Comparison of ENCODE assay signal across 28 cellular contexts in genomic region chr6:54864272-54864671, GRCh38. TPM values are rescaled to one million over a fixed set of nuclear protein-coding genes. Genes with fewer than 3 reads are reported as not detected.
"Had no signal": no experiment of that assay in that cellular context is flagged by ENCODE, and none has a peak within 500 bp of the region (broad histone marks: within the 10 kb centered on the region; RNA-seq: fewer than 3 reads in every experiment).

No MANE protein-coding gene starts in this region.

- H3K4me3 Mint-ChIP-seq: naive thymus-derived CD4-positive, alpha-beta T cell; natural killer cell treated with Interleukin-12 subunit alpha and Interleukin-12 subunit beta and Interleukin-15 and Interleukin-18, amount 100 ng/mL, for 72 hours; stimulated activated memory B cell treated with anti-CD40 and anti-IgM and Interleukin-4, amounts not matched to agents 10 μg/mL and 1 μg/mL and 100 μg/mL, for 72 hours; stimulated activated naive CD8-positive, alpha-beta T cell treated with anti-CD3 and anti-CD28 coated beads, Interleukin-15, amount 100 ng/mL, for 72 hours; type B pancreatic cell had no signal

- H3K27me3 ChIP-seq: left lung, ovary, right atrium auricular region, right lobe of liver, tibial nerve, uterus had no signal

- H3K27me3 Mint-ChIP-seq: naive thymus-derived CD4-positive, alpha-beta T cell; progenitor cell of endocrine pancreas; stimulated activated memory B cell treated with anti-CD40 and anti-IgM and Interleukin-4, amounts not matched to agents 10 μg/mL and 1 μg/mL and 100 μg/mL, for 72 hours; stimulated activated naive CD8-positive, alpha-beta T cell treated with anti-CD3 and anti-CD28 coated beads, Interleukin-15, amount 100 ng/mL, for 72 hours; type B pancreatic cell had no signal

- H3K36me3 Mint-ChIP-seq: naive thymus-derived CD4-positive, alpha-beta T cell; natural killer cell treated with Interleukin-12 subunit alpha and Interleukin-12 subunit beta and Interleukin-15 and Interleukin-18, amount 100 ng/mL, for 72 hours; stimulated activated memory B cell treated with anti-CD40 and anti-IgM and Interleukin-4, amounts not matched to agents 10 μg/mL and 1 μg/mL and 100 μg/mL, for 72 hours; type B pancreatic cell had no signal

- H3K27ac Mint-ChIP-seq: naive thymus-derived CD4-positive, alpha-beta T cell; natural killer cell treated with Interleukin-12 subunit alpha and Interleukin-12 subunit beta and Interleukin-15 and Interleukin-18, amount 100 ng/mL, for 72 hours; progenitor cell of endocrine pancreas; stimulated activated memory B cell treated with anti-CD40 and anti-IgM and Interleukin-4, amounts not matched to agents 10 μg/mL and 1 μg/mL and 100 μg/mL, for 72 hours; stimulated activated naive CD8-positive, alpha-beta T cell treated with anti-CD3 and anti-CD28 coated beads, Interleukin-15, amount 100 ng/mL, for 72 hours; type B pancreatic cell had no signal

- H3K4me1 ChIP-seq: left lung, lower lobe of right lung, right lobe of liver, tibial nerve, uterus had no signal

- H3K9me3 ChIP-seq: left lung, lower lobe of right lung, ovary, right atrium auricular region, right lobe of liver, tibial nerve had no signal

- H3K4me1 Mint-ChIP-seq: naive thymus-derived CD4-positive, alpha-beta T cell; stimulated activated memory B cell treated with anti-CD40 and anti-IgM and Interleukin-4, amounts not matched to agents 10 μg/mL and 1 μg/mL and 100 μg/mL, for 72 hours; stimulated activated naive CD8-positive, alpha-beta T cell treated with anti-CD3 and anti-CD28 coated beads, Interleukin-15, amount 100 ng/mL, for 72 hours had no signal

- H3K4me3 ChIP-seq: left lung, lower lobe of right lung, ovary, right atrium auricular region, right lobe of liver, smooth muscle cell, tibial nerve, uterus had no signal

- H3K9me3 Mint-ChIP-seq: natural killer cell treated with Interleukin-12 subunit alpha and Interleukin-12 subunit beta and Interleukin-15 and Interleukin-18, amount 100 ng/mL, for 72 hours; stimulated activated naive CD8-positive, alpha-beta T cell treated with anti-CD3 and anti-CD28 coated beads, Interleukin-15, amount 100 ng/mL, for 72 hours; type B pancreatic cell had no signal

- H3K27ac ChIP-seq: left lung, lower lobe of right lung, ovary, right atrium auricular region, right lobe of liver, tibial nerve, uterus had no signal

- DNase-seq: kidney glomerular epithelial cell; left cardiac atrium; left lung; lower lobe of right lung; mammary epithelial cell; mesenchymal stem cell; naive thymus-derived CD4-positive, alpha-beta T cell; ovary; right lobe of liver; stimulated activated CD4-positive, alpha-beta T cell treated with anti-CD3 and anti-CD28 coated beads, Interleukin-1b, Interleukin-23, amount 100 ng/mL, for 48 hours; stimulated activated CD4-positive, alpha-beta T cell treated with anti-CD3 and anti-CD28 coated beads, Interleukin-2, amount 100 ng/mL, for 48 hours; stimulated activated CD4-positive, alpha-beta T cell treated with anti-CD3 and anti-CD28 coated beads, Interleukin-4, amount 100 ng/mL, for 4 hours; stimulated activated CD8-positive, alpha-beta memory T cell treated with anti-CD3 and anti-CD28 coated beads, Interleukin-4, amount 100 ng/mL, for 48 hours; stimulated activated naive CD4-positive, alpha-beta T cell treated with Interleukin-2 at 50 U/mL for 16 hours; stimulated activated naive CD8-positive, alpha-beta T cell treated with anti-CD3 and anti-CD28 coated beads, Interleukin-15, amount 100 ng/mL, for 72 hours; substantia nigra; uterus had no signal

- H3K36me3 ChIP-seq: left lung, lower lobe of right lung, ovary, right atrium auricular region, right lobe of liver, tibial nerve, uterus had no signal

- ATAC-seq: left cardiac atrium; left lung; lower lobe of right lung; naive thymus-derived CD4-positive, alpha-beta T cell; natural killer cell treated with Interleukin-12 subunit alpha and Interleukin-12 subunit beta and Interleukin-15 and Interleukin-18, amount 100 ng/mL, for 72 hours; right lobe of liver; stimulated activated memory B cell treated with anti-CD40 and anti-IgM and Interleukin-4, amounts not matched to agents 10 μg/mL and 1 μg/mL and 100 μg/mL, for 72 hours; stimulated activated naive CD8-positive, alpha-beta T cell treated with anti-CD3 and anti-CD28 coated beads, Interleukin-15, amount 100 ng/mL, for 72 hours had no signal

RNA-seq across cellular contexts. Expression of gene FAM83B, which starts 17.7 kb away (rescaled TPM):
- total RNA-seq: mononuclear cell; myocyte; naive thymus-derived CD4-positive, alpha-beta T cell; natural killer cell treated with Interleukin-12 subunit alpha and Interleukin-12 subunit beta and Interleukin-15 and Interleukin-18, amount 100 ng/mL, for 72 hours; pulmonary artery endothelial cell; skeletal muscle tissue; tibial nerve had no signal
